Comparison of ENCODE assay signal across 15 cellular contexts in the genomic region with DNA sequence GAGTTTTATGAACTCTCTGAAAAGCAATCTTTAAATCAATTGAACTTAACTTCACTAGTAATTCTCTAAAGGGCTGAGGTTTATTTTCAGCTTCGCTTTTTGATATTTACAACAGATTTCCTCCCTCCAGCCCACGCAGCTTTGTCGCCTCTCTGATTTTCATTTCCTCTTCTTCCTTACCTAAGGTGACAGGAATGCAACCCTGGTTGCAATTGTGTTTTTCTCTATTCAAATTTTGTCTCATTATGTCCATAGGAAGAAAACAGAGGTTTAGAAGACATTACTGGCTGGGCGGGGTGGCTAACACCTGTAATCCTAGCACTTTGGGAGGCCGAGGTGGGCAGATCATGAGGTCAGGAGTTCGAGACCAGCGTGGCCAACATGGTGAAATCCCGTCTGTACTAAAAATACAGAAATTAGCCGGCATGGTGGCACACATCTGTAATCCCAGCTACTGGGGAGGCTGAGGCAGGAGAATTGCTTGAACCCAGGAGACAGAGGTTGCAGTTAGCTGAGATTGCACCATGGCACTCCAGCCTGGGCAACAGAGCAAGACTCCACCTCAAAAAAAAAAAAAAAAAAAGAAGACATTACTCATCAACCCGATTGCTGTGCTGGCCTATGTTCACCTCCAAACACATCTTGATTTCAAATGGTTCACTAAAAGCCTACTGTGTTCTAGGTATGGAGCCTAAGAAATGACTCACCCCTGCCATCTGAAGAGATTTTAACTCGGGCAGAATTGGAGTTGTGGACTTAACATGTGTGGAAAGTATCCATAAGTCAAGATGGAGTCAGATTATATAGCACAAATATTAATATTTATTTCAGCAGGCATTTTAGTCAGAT. TPM values are rescaled to one million over a fixed set of nuclear protein-coding genes. Genes with fewer than 3 reads are reported as not detected.
A peak's percentile ranks its signal among the peaks of the same experiment; 100 is the strongest.
DNase-seq lines count a peak whose midpoint lies in the region; ATAC-seq, FAIRE-seq and TF ChIP-seq lines count a peak whose summit lies in the region.
"Had no signal": no experiment of that assay in that cellular context is flagged by ENCODE, and none has a peak within 500 bp of the region (broad histone marks: within the 10 kb centered on the region; RNA-seq: fewer than 3 reads in every experiment).

No MANE protein-coding gene starts in this region.

- H3K27me3 Mint-ChIP-seq in activated B cell treated with CpG ODN at 0.5 μM for 24 hours, result no peaks in the 10 kb centered on the region
- H3K27me3 Mint-ChIP-seq: activated naive CD8-positive, alpha-beta T cell treated with anti-CD3 and anti-CD28 coated beads, Interleukin-2, amount 10 ng/mL, durations not matched to agents 7 days and 5 days; stimulated activated naive CD8-positive, alpha-beta T cell treated with anti-CD3 and anti-CD28 coated beads, Interleukin-15, Interleukin-2, amounts not matched to agents 100 ng/mL and 50 ng/mL, for 24 hours had no signal

- intact Hi-C loops in activated B cell treated with CpG ODN at 0.5 μM for 24 hours (cut with micrococcal nuclease), result loop anchor here (2.0 kb wide), 1 partner anchor 14 kb away; no protein-coding TSS in a partner anchor

- H3K79me2 ChIP-seq in DOHH2 (ENCODE audit: control insufficient read depth, low read length), result no peaks in the 10 kb centered on the region

- peak; percentile 60 for ATAC-seq in HG02870 (IDR thresholded peaks at IDR 0.05; ENCODE audit: unreplicated experiment)
- ATAC-seq in activated B cell treated with CpG ODN at 0.5 μM for 24 hours (ENCODE audit: low read depth), result peak; percentile 56

- H3K36me3 ChIP-seq in DOHH2 (ENCODE audit: control insufficient read depth, low read length), result no peaks in the 10 kb centered on the region
- H3K36me3 ChIP-seq: esophagus muscularis mucosa had no signal

- CTCF ChIA-PET in activated B cell treated with CpG ODN at 0.5 μM for 24 hours (lab: Charles Lee), result interaction anchor here (0.9 kb wide), 2 partner anchors 17 kb away, joined by 3 to 4 read pairs; no protein-coding TSS in a partner anchor

- no peaks in the 10 kb centered on the region for H4K20me1 ChIP-seq in DOHH2 (ENCODE audit: control insufficient read depth, insufficient read depth, low read depth, low read length)

- no peaks in the 10 kb centered on the region for H3K9me3 ChIP-seq in DOHH2 (ENCODE audit: control insufficient read depth, insufficient read depth, low read length)
- H3K9me3 ChIP-seq: esophagus muscularis mucosa had no signal

- no peaks in the 10 kb centered on the region for H3K27me3 ChIP-seq in DOHH2 (ENCODE audit: control insufficient read depth, low read length)
- H3K27me3 ChIP-seq: esophagus muscularis mucosa had no signal

- peaks cover 68% of the 10 kb centered on the region for H3K4me1 ChIP-seq in DOHH2 (ENCODE audit: control insufficient read depth, low read length)
- H3K4me1 ChIP-seq: esophagus muscularis mucosa had no signal

- H3K36me3 Mint-ChIP-seq in activated B cell treated with CpG ODN at 0.5 μM for 24 hours (ENCODE audit: low read depth), result no peaks in the 10 kb centered on the region

- TF ChIP-seq CTCF in DOHH2 (IDR thresholded peaks at IDR 0.05; ENCODE audit: low read depth, low read length, poor library complexity, severe bottlenecking), result no peak
- no peak for TF ChIP-seq CTCF in activated B cell treated with CpG ODN at 0.5 μM for 24 hours (IDR thresholded peaks at IDR 0.05)

- no peaks in the 10 kb centered on the region for H3K9me2 ChIP-seq in DOHH2 (replicated peaks; ENCODE audit: control insufficient read depth, low read length)

- H3K9me3 Mint-ChIP-seq in activated B cell treated with CpG ODN at 0.5 μM for 24 hours, result no peaks in the 10 kb centered on the region
- H3K9me3 Mint-ChIP-seq: stimulated activated naive CD8-positive, alpha-beta T cell treated with anti-CD3 and anti-CD28 coated beads, Interleukin-15, Interleukin-2, amounts not matched to agents 100 ng/mL and 50 ng/mL, for 24 hours had no signal

- DNase-seq in GM19239 (ENCODE audit: insufficient read length, low spot score) (no peak), activated B cell treated with CpG ODN at 0.5 μM for 24 hours (no peak), T-helper 1 cell (no peak), retina (no peak), HPDE6-E6E7 (ENCODE audit: extremely low spot score) (no peak)
- no peak for DNase-seq in activated naive CD4-positive, alpha-beta T cell treated with anti-CD3 and anti-CD28 coated beads, Interleukin-2, amount 50 U/mL, for 16 hours
- DNase-seq: activated CD4-positive, alpha-beta T cell treated with anti-CD3 and anti-CD28 coated beads, Interleukin-2, amount 50 U/mL, for 1 hour; activated naive CD8-positive, alpha-beta T cell treated with anti-CD3 and anti-CD28 coated beads, Interleukin-2, amount 10 ng/mL, durations not matched to agents 7 days and 5 days; mesenchymal stem cell; NCI-H2029 had no signal

- peak; percentile 96 for FAIRE-seq in GM19239 (lab: Jason Lieb, UNC)

- POLR2A ChIA-PET in activated B cell treated with CpG ODN at 0.5 μM for 24 hours (lab: Charles Lee), result interaction anchor here (0.7 to 5.5 kb wide), 9 partner anchors 8 to 407 kb away, joined by 3 to 53 read pairs (median 5); no protein-coding TSS in a partner anchor

- peak overlapping the region; percentile 46 for H3K4me3 Mint-ChIP-seq in activated B cell treated with CpG ODN at 0.5 μM for 24 hours
- H3K4me3 Mint-ChIP-seq: activated naive CD8-positive, alpha-beta T cell treated with anti-CD3 and anti-CD28 coated beads, Interleukin-2, amount 10 ng/mL, durations not matched to agents 7 days and 5 days had no signal

- H3K4me3 ChIP-seq in DOHH2 (ENCODE audit: low read length), result no peak overlapping the region
- H3K4me3 ChIP-seq: esophagus muscularis mucosa had no signal

- peak overlapping the region; percentile 16; the same call in 1 of the 2 replicates for H3K4me2 ChIP-seq in DOHH2 (ENCODE audit: low read length)

- H3K27ac Mint-ChIP-seq in activated B cell treated with CpG ODN at 0.5 μM for 24 hours, result peak overlapping the region; percentile 83

- peak overlapping the region; percentile 50 for H3K27ac ChIP-seq in DOHH2 (ENCODE audit: low read depth, low read length)
- H3K27ac ChIP-seq: esophagus muscularis mucosa had no signal

- H3K4me1 Mint-ChIP-seq in activated B cell treated with CpG ODN at 0.5 μM for 24 hours, result peaks cover 90% of the 10 kb centered on the region

- 0 out of 2 replicates have a peak, but pooled peaks cover 3% of the 10 kb centered on the region for H3F3A ChIP-seq in DOHH2 (ENCODE audit: control insufficient read depth, insufficient read depth)

RNA-seq across cellular contexts. Expression of a gene that starts 36.8 kb away (rescaled TPM):
- total RNA-seq in activated B cell treated with CpG ODN at 0.5 μM for 24 hours, result not detected in 2 replicates
- total RNA-seq: pulmonary artery endothelial cell had no signal
